Comparison of ENCODE assay signal across 8 cellular contexts in genomic region chr7:140176271-140176701, GRCh38. TPM values are rescaled to one million over a fixed set of nuclear protein-coding genes. Genes with fewer than 3 reads are reported as not detected.
A peak's percentile ranks its signal among the peaks of the same experiment; 100 is the strongest.
DNase-seq lines count a peak whose midpoint lies in the region; ATAC-seq, FAIRE-seq and TF ChIP-seq lines count a peak whose summit lies in the region.

No MANE protein-coding gene starts in this region.

- FAIRE-seq in HepG2 (lab: Jason Lieb, UNC) = no peak

- peak overlapping the region; percentile 92 for H3K9ac ChIP-seq in HepG2 (ENCODE audit: insufficient read depth, low read depth, low read length)

- no CpG with 5 or more reads among the region's 73 CpGs for WGBS in HepG2 (ENCODE audit: low lambda C conversion rate)
- WGBS in upper lobe of left lung, 2 donors = 0% methylated on average over 7 of the region's 73 CpGs; no CpG with 5 or more reads in 1 of the 2 donors

- peaks cover 59% of the 10 kb centered on the region for H3K79me2 ChIP-seq in HepG2 (ENCODE audit: insufficient read depth, low read length)

- peaks cover 35% of the 10 kb centered on the region for H4K20me1 ChIP-seq in HepG2 (ENCODE audit: insufficient read depth, low read length)

- H3K4me3 Mint-ChIP-seq in MCF 10A (ENCODE audit: unreplicated experiment) = peak overlapping the region; percentile 82

- TF ChIP-seq CTCF in AG04450 (IDR thresholded peaks at IDR 0.05; ENCODE audit: low read depth, low read length) = no peak
- TF ChIP-seq CTCF in HL-60 (IDR thresholded peaks at IDR 0.05; ENCODE audit: insufficient read depth, low read length) = no peak
- TF ChIP-seq CTCF in MCF 10A (IDR thresholded peaks at IDR 0.05; ENCODE audit: unreplicated experiment) = no peak
- TF ChIP-seq CTCF in HepG2 (CRISPR knock-in tag; IDR thresholded peaks at IDR 0.05) = no peak
- no peak for TF ChIP-seq CTCF in upper lobe of left lung (IDR thresholded peaks at IDR 0.05)

- in situ Hi-C loops in HepG2 (cut with HindIII; ENCODE audit: extremely low pct_ligation_motif_present, low pct_unique_long_range_greater_than_20kb) = loop anchor here (5.0 to 10.0 kb wide), 2 partner anchors 56 to 129 kb away; no protein-coding TSS in a partner anchor

- no peak overlapping the region for H2AFZ ChIP-seq in HepG2 (ENCODE audit: low read length)

- no peak overlapping the region for H3K27ac ChIP-seq in AG04450 (ENCODE audit: low read depth, low read length)
- no peak overlapping the region for H3K27ac ChIP-seq in HL-60 (replicated peaks)
- peak overlapping the region; percentile 81 for H3K27ac ChIP-seq in HepG2 (ENCODE audit: extremely low read length, insufficient read depth, low read length)
- H3K27ac ChIP-seq in upper lobe of left lung = peak overlapping the region; percentile 98 to 99 (median 98)

- intact Hi-C loops in MCF 10A (cut with micrococcal nuclease) = loop anchor here (5.0 kb wide), 2 partner anchors 221 to 301 kb away; partner anchors contain the start of genes MKRN1 and SLC37A3
- intact Hi-C loops in HepG2 (cut with micrococcal nuclease; ENCODE audit: unreplicated experiment) = no loop called here

- CTCF ChIA-PET in AG04450 (lab: Charles Lee) (no interaction called here), MCF 10A (lab: Yijun Ruan, JAX) (interaction anchor here (0.5 to 2.0 kb wide), 3 partner anchors 84 to 150 kb away, joined by 3 to 9 read pairs (median 6); no protein-coding TSS in a partner anchor), HepG2 (lab: Yijun Ruan, JAX; ENCODE audit: low intra/inter-chr PET ratio, low total read pairs) (interaction anchor here (1.8 to 2.5 kb wide), 2 partner anchors 128 to 150 kb away, joined by 8 to 29 read pairs; no protein-coding TSS in a partner anchor)

- peak overlapping the region; percentile 87 for H3K27ac Mint-ChIP-seq in MCF 10A (ENCODE audit: low read depth, unreplicated experiment)

- peak; percentile 19 for ATAC-seq in GM18909 (IDR thresholded peaks at IDR 0.05; ENCODE audit: poor library complexity, unreplicated experiment)
- ATAC-seq in HepG2 = no peak
- ATAC-seq in upper lobe of left lung (ENCODE audit: low FRiP score in 2 of 2) = no peak

- peaks cover 12% of the 10 kb centered on the region for H3K36me3 Mint-ChIP-seq in MCF 10A (ENCODE audit: insufficient read depth, unreplicated experiment)

- H3K9me3 ChIP-seq in AG04450 (ENCODE audit: control insufficient read depth, insufficient read depth, low read length) = no peaks in the 10 kb centered on the region; the same call in 1 of the 2 replicates
- H3K9me3 ChIP-seq in HepG2 (ENCODE audit: low read length) = peaks cover 6% of the 10 kb centered on the region; the same call in 1 of the 2 replicates
- H3K9me3 ChIP-seq in upper lobe of left lung = no peaks in the 10 kb centered on the region

- peak overlapping the region; percentile 23; the same call in 1 of the 2 replicates for H3K4me2 ChIP-seq in HepG2 (ENCODE audit: low read depth, low read length)

- H3K27me3 ChIP-seq in AG04450 (ENCODE audit: control insufficient read depth, insufficient read depth, low read length) (peaks cover 2% of the 10 kb centered on the region), HL-60 (ENCODE audit: insufficient read depth, poor library complexity, severe bottlenecking) (peaks cover 20% of the 10 kb centered on the region), HepG2 (ENCODE audit: control insufficient read depth in 1 of 2, insufficient read depth in 2 of 2, low read length in 2 of 2) (no peaks in the 10 kb centered on the region), upper lobe of left lung (no peaks in the 10 kb centered on the region)

- H3K27me3 Mint-ChIP-seq in MCF 10A (ENCODE audit: insufficient read depth, unreplicated experiment) = peaks cover 10% of the 10 kb centered on the region

- no peak for TF ChIP-seq RAD21 in HepG2 (CRISPR knock-in tag; IDR thresholded peaks at IDR 0.05)

- H3K4me3 ChIP-seq in AG04450 (ENCODE audit: low read depth, low read length) (peak overlapping the region; percentile 68), HL-60 (replicated peaks; ENCODE audit: insufficient read depth, low read length) (peak overlapping the region; percentile 48), HepG2 (replicated peaks in 1 of 3; ENCODE audit: insufficient read depth in 1 of 3, low read depth in 2 of 3, low read length in 3 of 3) (peak overlapping the region; percentile 80 to 93 (median 92); a peak in 5 of 6 replicates), upper lobe of left lung (peak overlapping the region; percentile 69 to 87 (median 76))

- H3K4me1 Mint-ChIP-seq in MCF 10A (ENCODE audit: insufficient read depth, unreplicated experiment) = peaks cover 10% of the 10 kb centered on the region

- TF ChIP-seq POLR2A in HepG2 (IDR thresholded peaks at IDR 0.05; ENCODE audit: insufficient read depth in 1 of 2, low read depth in 2 of 2, low read length in 2 of 2) (no peak), upper lobe of left lung (IDR thresholded peaks at IDR 0.05) (no peak)

- H3K36me3 ChIP-seq in HepG2 (replicated peaks in 1 of 2; ENCODE audit: control insufficient read depth in 1 of 2, insufficient read depth in 2 of 2, low read length in 2 of 2) = peaks cover 0 to 6% of the 10 kb centered on the region in 2 experiments; a peak in 1 of 5 replicates
- H3K36me3 ChIP-seq in upper lobe of left lung = no peaks in the 10 kb centered on the region

- no peak for DNase-seq in AG04450 (ENCODE audit: low read depth, low spot score)
- DNase-seq in HL-60 (ENCODE audit: low read depth in 1 of 2, low spot score in 1 of 2) = no peak
- no peak for DNase-seq in MCF 10A (ENCODE audit: unreplicated experiment)
- no peak for DNase-seq in HepG2 (ENCODE audit: low spot score)
- no peak for DNase-seq in upper lobe of left lung
- DNase-seq in NCI-H345 treated with DMSO at 0.1 percent for 48 hours (lab: John Stamatoyannopoulos, UW; ENCODE audit: unreplicated experiment) = no peak
- DNase-seq in NCI-H2196 treated with DMSO at 0.1 percent for 48 hours (lab: John Stamatoyannopoulos, UW; ENCODE audit: unreplicated experiment) = no peak

- BruUV-seq in MCF 10A (replicated peaks; lab: Mats Ljungman, UMichigan) (no TSS peak), HepG2 (replicated peaks; lab: Mats Ljungman, UMichigan) (no TSS peak)

- H3K9me3 Mint-ChIP-seq in MCF 10A (ENCODE audit: unreplicated experiment) = no peaks in the 10 kb centered on the region

- POLR2A ChIA-PET in AG04450 (lab: Yijun Ruan, JAX) (interaction anchor here (0.5 to 1.4 kb wide), 3 partner anchors 76 to 139 kb away, joined by 3 to 4 read pairs (median 3); no protein-coding TSS in a partner anchor), MCF 10A (lab: Yijun Ruan, JAX) (interaction anchor here (1.1 to 4.0 kb wide), 14 partner anchors 10 to 816 kb away, joined by 3 to 97 read pairs (median 6); partner anchors contain the start of genes LUC7L2 and PARP12), HepG2 (lab: Yijun Ruan, JAX) (interaction anchor here (1.2 to 4.1 kb wide), 8 partner anchors 8 to 127 kb away, joined by 4 to 128 read pairs (median 4); no protein-coding TSS in a partner anchor)

- H3K4me1 ChIP-seq in HepG2 (ENCODE audit: insufficient read depth, low read length) = peaks cover 52% of the 10 kb centered on the region
- peaks cover 12 to 33% (median 20%) of the 10 kb centered on the region in 4 donors for H3K4me1 ChIP-seq in upper lobe of left lung

- no peak for TF ChIP-seq EP300 in HepG2 (IDR thresholded peaks at IDR 0.05; ENCODE audit: low read depth in 2 of 2, low read length in 2 of 2)
- TF ChIP-seq EP300 in HepG2 (CRISPR knock-in tag; IDR thresholded peaks at IDR 0.05; ENCODE audit: borderline replicate concordance) = no peak
- no peak for TF ChIP-seq EP300 in upper lobe of left lung (IDR thresholded peaks at IDR 0.05)

TF ChIP-seq in HepG2, 621 proteins besides CTCF, POLR2A, EP300 and RAD21:
- no peak for TF ChIP-seq ADNP (CRISPR knock-in tag; IDR thresholded peaks at IDR 0.05)
- TF ChIP-seq ZNF777 (CRISPR knock-in tag; IDR thresholded peaks at IDR 0.05) = no peak
- TF ChIP-seq MAFF (IDR thresholded peaks at IDR 0.05; ENCODE audit: low read depth, low read length) = no peak
- no peak for TF ChIP-seq AGO1 (IDR thresholded peaks at IDR 0.05; ENCODE audit: low read depth, low read length, poor library complexity, severe bottlenecking)
- no peak for TF ChIP-seq ZNF138 (CRISPR knock-in tag; IDR thresholded peaks at IDR 0.05; ENCODE audit: low read depth)
- no peak for TF ChIP-seq SALL2 (CRISPR knock-in tag; IDR thresholded peaks at IDR 0.05)
- no peak for TF ChIP-seq PHB2 (IDR thresholded peaks at IDR 0.05; ENCODE audit: partially characterized antibody)

RNA-seq across cellular contexts. Expression of gene KDM7A, which starts 0.5 kb away (rescaled TPM):
- polyA plus RNA-seq in AG04450 (2011; rRNA removed) (3.7 and 3.8 TPM in 2 replicates), HepG2 (2011; rRNA removed) (15.7 and 16.8 TPM in 2 replicates)
- polyA minus RNA-seq in AG04450 (2011; rRNA and poly(A)+ RNA removed) = 5.0 and 7.9 TPM in 2 replicates
- total RNA-seq in MCF 10A (2022) (12.4 and 14.2 TPM in 2 replicates), HepG2 (2016; rRNA removed; fragmentation: Illumina TruSeq; extraction: Trizol) (10.8 and 15.0 TPM in 2 replicates), upper lobe of left lung (10 to 100 TPM; 12.9 to 41.8 (median 18.2) TPM)
- 1.8 and 2.0 TPM in 2 replicates for total RNA-seq in HepG2 (2016; cell fraction: cytosol; rRNA removed; fragmentation: Illumina TruSeq; extraction: Trizol; ENCODE audit: low read depth)
- 10.8 and 15.2 TPM in 2 replicates for total RNA-seq in HepG2 (2016; cell fraction: insoluble cytoplasmic fraction; rRNA removed; fragmentation: Illumina TruSeq; extraction: Trizol)
- 3.6 and 4.1 TPM in 2 replicates for total RNA-seq in HepG2 (2016; cell fraction: membrane; rRNA removed; fragmentation: Illumina TruSeq; extraction: Trizol)
- total RNA-seq in HepG2 (2016; cell fraction: nucleus; rRNA removed; fragmentation: Illumina TruSeq; extraction: Trizol) = 20.9 and 24.0 TPM in 2 replicates
- polyA plus RNA-seq in HepG2 (2011; cell fraction: cytosol; rRNA removed) = 8.4 and 9.9 TPM in 2 replicates
- polyA plus RNA-seq in HepG2 (2011; cell fraction: nucleus; rRNA removed) = 61.8 and 62.8 TPM in 2 replicates
- polyA plus RNA-seq in HepG2 (2012) = 16.1 and 18.5 TPM in 2 replicates
- polyA plus RNA-seq in HepG2 (2016; cell fraction: cytosol; fragmentation: Illumina TruSeq; extraction: Trizol; ENCODE audit: low read depth) = 0.14 and 0.46 TPM in 2 replicates
- 7.0 and 7.1 TPM in 2 replicates for polyA plus RNA-seq in HepG2 (2016; cell fraction: insoluble cytoplasmic fraction; fragmentation: Illumina TruSeq; extraction: Trizol; ENCODE audit: low read depth)
- polyA plus RNA-seq in HepG2 (2016; cell fraction: membrane; fragmentation: Illumina TruSeq; extraction: Trizol; ENCODE audit: low read depth) = 1.5 and 1.6 TPM in 2 replicates
- 19.4 and 21.7 TPM in 2 replicates for polyA plus RNA-seq in HepG2 (2016; cell fraction: nucleus; fragmentation: Illumina TruSeq; extraction: Trizol; ENCODE audit: insufficient read depth, low read depth)
- 4.4 and 44.0 TPM in 2 replicates for polyA minus RNA-seq in HepG2 (2011; rRNA and poly(A)+ RNA removed; ENCODE audit: low replicate concordance)
- polyA minus RNA-seq in HepG2 (2011; cell fraction: cytosol; rRNA and poly(A)+ RNA removed) = 30.4 and 36.9 TPM in 2 replicates
- polyA minus RNA-seq in HepG2 (2011; cell fraction: nucleus; rRNA and poly(A)+ RNA removed) = 140 TPM in 2 replicates

Comparison
In these comparisons a context has a peak if more than half of its experiments do, and no peak if none do; other contexts are left out.
1. H3K27ac ChIP-seq: peak in HepG2 (single experiment) and upper lobe of left lung (4 of 4); none in AG04450 (single experiment) and HL-60 (single experiment).
2. Peak in every context shown above with its lines, with median percentiles within 50 percentile points of each other: H3K4me3 ChIP-seq.